ENCODE assay signal across 13 cellular contexts in genomic region chr1:198622532-198623218, GRCh38. TPM values are rescaled to one million over a fixed set of nuclear protein-coding genes. Genes with fewer than 3 reads are reported as not detected.
DNase-seq lines count a peak whose midpoint lies in the region; ATAC-seq and TF ChIP-seq lines count a peak whose summit lies in the region.
"Had no signal": no experiment of that assay in that cellular context is flagged by ENCODE, and none has a peak within 500 bp of the region (broad histone marks: within the 10 kb centered on the region; RNA-seq: fewer than 3 reads in every experiment).

No MANE protein-coding gene starts in this region.

- TF ChIP-seq EP300 in SK-N-SH (IDR thresholded peaks at IDR 0.05; ENCODE audit: borderline replicate concordance in 1 of 2, low read depth in 1 of 2, low read length in 1 of 2) = no peak

- peak overlapping the region; percentile 99 to 100 for H3K27ac Mint-ChIP-seq in natural killer cell treated with Interleukin-12 subunit alpha and Interleukin-12 subunit beta and Interleukin-15 and Interleukin-18, amount 100 ng/mL, for 72 hours

- no peaks in the 10 kb centered on the region for H3K27me3 ChIP-seq in SK-N-SH (ENCODE audit: insufficient read depth)
- H3K27me3 ChIP-seq in Loucy (ENCODE audit: insufficient read depth, low read length, poor library complexity, severe bottlenecking) = no peaks in the 10 kb centered on the region

- no peak for TF ChIP-seq RAD21 in SK-N-SH (IDR thresholded peaks at IDR 0.05; ENCODE audit: low read length)

- no peaks in the 10 kb centered on the region for H3K27me3 Mint-ChIP-seq in natural killer cell treated with Interleukin-12 subunit alpha and Interleukin-12 subunit beta and Interleukin-15 and Interleukin-18, amount 100 ng/mL, for 72 hours

- POLR2A ChIA-PET in SK-N-SH (lab: Yijun Ruan, JAX) = no interaction called here

- no peak overlapping the region for H3K4me2 ChIP-seq in SK-N-SH
- H3K4me2 ChIP-seq in Loucy (ENCODE audit: low read depth, low read length, poor library complexity, severe bottlenecking) = peak overlapping the region; percentile 87

- TF ChIP-seq CTCF in SK-N-SH (IDR thresholded peaks at IDR 0.05) (no peak), Loucy (conservative IDR thresholded peaks at IDR 0.05; ENCODE audit: low read length) (no peak)

- no peak for DNase-seq in SK-N-SH
- no peak for DNase-seq in natural killer cell treated with Interleukin-12 subunit alpha and Interleukin-12 subunit beta and Interleukin-15 and Interleukin-18, amount 100 ng/mL, for 72 hours (ENCODE audit: low spot score)
- no peak for DNase-seq in mesenteric fat pad (ENCODE audit: low spot score)
- DNase-seq in OCI-M1 (lab: John Stamatoyannopoulos, UW) = no peak
- DNase-seq in NCI-H2029 treated with DMSO at 0.1 percent for 48 hours (lab: John Stamatoyannopoulos, UW) = no peak
- DNase-seq: 8988T; midbrain; stimulated activated CD4-positive, alpha-beta T cell treated with anti-CD3 and anti-CD28 coated beads, Interleukin-12 subunit alpha, Interleukin-12 subunit beta, amount 100 ng/mL, for 4 hours had no signal

- H4K20me1 ChIP-seq in SK-N-SH (ENCODE audit: insufficient read depth) (no peaks in the 10 kb centered on the region), Loucy (ENCODE audit: insufficient read depth, low read length, poor library complexity, severe bottlenecking) (no peaks in the 10 kb centered on the region)

- no peak overlapping the region for H3K4me3 ChIP-seq in SK-N-SH (ENCODE audit: low read depth in 2 of 2, low read length in 1 of 2)
- peak overlapping the region; percentile 66 for H3K4me3 ChIP-seq in Loucy (ENCODE audit: low read length, poor library complexity, severe bottlenecking)
- H3K4me3 ChIP-seq: thoracic aorta had no signal

- no peaks in the 10 kb centered on the region for H3K36me3 Mint-ChIP-seq in natural killer cell treated with Interleukin-12 subunit alpha and Interleukin-12 subunit beta and Interleukin-15 and Interleukin-18, amount 100 ng/mL, for 72 hours

- H3K36me3 ChIP-seq in SK-N-SH (replicated peaks in 1 of 2; ENCODE audit: control insufficient read depth in 1 of 2, insufficient read depth in 2 of 2, low read length in 1 of 2) = no peaks in the 10 kb centered on the region
- H3K36me3 ChIP-seq in Loucy (ENCODE audit: insufficient read depth, low read length) = no peaks in the 10 kb centered on the region
- H3K36me3 ChIP-seq: thoracic aorta had no signal

- ATAC-seq in SK-N-SH treated with all-trans-retinoic acid at 6 μM for 48 hours (no peak), HG02588 (IDR thresholded peaks at IDR 0.05; ENCODE audit: unreplicated experiment) (peak; percentile 30)
- no peak for ATAC-seq in natural killer cell treated with Interleukin-12 subunit alpha and Interleukin-12 subunit beta and Interleukin-15 and Interleukin-18, amount 100 ng/mL, for 72 hours
- ATAC-seq: Panc1 had no signal

- H3K9ac ChIP-seq in SK-N-SH = no peak overlapping the region
- H3K9ac ChIP-seq in Loucy (ENCODE audit: low read depth, low read length, poor library complexity, severe bottlenecking) = peak overlapping the region; percentile 78

- H3K9me2 ChIP-seq in SK-N-SH (no peaks in the 10 kb centered on the region), Loucy (replicated peaks; ENCODE audit: low read depth, low read length) (no peaks in the 10 kb centered on the region)

- peak overlapping the region; percentile 97 for H3K4me3 Mint-ChIP-seq in natural killer cell treated with Interleukin-12 subunit alpha and Interleukin-12 subunit beta and Interleukin-15 and Interleukin-18, amount 100 ng/mL, for 72 hours

- H2AFZ ChIP-seq in SK-N-SH (ENCODE audit: low read depth) = no peak overlapping the region
- no peak overlapping the region for H2AFZ ChIP-seq in Loucy (ENCODE audit: low read length)

- no peak overlapping the region for H3K27ac ChIP-seq in SK-N-SH (ENCODE audit: low read depth in 2 of 2, low read length in 1 of 2)
- H3K27ac ChIP-seq: thoracic aorta had no signal

- no peaks in the 10 kb centered on the region; a peak in 1 of 4 replicates for H3K4me1 ChIP-seq in SK-N-SH (ENCODE audit: control insufficient read depth in 1 of 2, insufficient read depth in 2 of 2, low read depth in 1 of 2, low read length in 1 of 2)
- peaks cover 81% of the 10 kb centered on the region for H3K4me1 ChIP-seq in Loucy (ENCODE audit: insufficient read depth, low read length, poor library complexity, severe bottlenecking)

- H3K79me2 ChIP-seq in SK-N-SH (ENCODE audit: insufficient read depth) (no peaks in the 10 kb centered on the region), Loucy (ENCODE audit: insufficient read depth, low read length) (peaks cover 30% of the 10 kb centered on the region)

- H3K9me3 ChIP-seq in SK-N-SH (no peaks in the 10 kb centered on the region), Loucy (ENCODE audit: insufficient read depth, low read depth, low read length) (no peaks in the 10 kb centered on the region)
- H3K9me3 ChIP-seq: thoracic aorta had no signal

- WGBS in SK-N-SH (ENCODE audit: low lambda C conversion rate) = 61% methylated on average over 2 of the region's 2 CpGs

- H3F3A ChIP-seq in SK-N-SH (replicated peaks; ENCODE audit: insufficient read depth) (peaks cover 2% of the 10 kb centered on the region), Loucy (ENCODE audit: low read depth) (peaks cover 21% of the 10 kb centered on the region)

- peaks cover 9% of the 10 kb centered on the region for H3K9me3 Mint-ChIP-seq in natural killer cell treated with Interleukin-12 subunit alpha and Interleukin-12 subunit beta and Interleukin-15 and Interleukin-18, amount 100 ng/mL, for 72 hours

- CTCF ChIA-PET in SK-N-SH (lab: Yijun Ruan, JAX) = no interaction called here

- H3K4me1 Mint-ChIP-seq in natural killer cell treated with Interleukin-12 subunit alpha and Interleukin-12 subunit beta and Interleukin-15 and Interleukin-18, amount 100 ng/mL, for 72 hours (ENCODE audit: low read depth in 2 of 2) = peaks cover 69 to 89% of the 10 kb centered on the region in 2 donors

TF ChIP-seq in SK-N-SH treated with all-trans-retinoic acid at 6 μM for 48 hours, 23 proteins besides CTCF, POLR2A, EP300 and RAD21:
- TF ChIP-seq SNAI2 (CRISPR knock-in tag; IDR thresholded peaks at IDR 0.05) = no peak
- TF ChIP-seq ZC3H10 (CRISPR knock-in tag; IDR thresholded peaks at IDR 0.05) = 0 out of 2 replicates have a peak, but pooled peaks have one; percentile 32
- TF ChIP-seq GLIS3 (CRISPR knock-in tag; IDR thresholded peaks at IDR 0.05) = no peak
- TF ChIP-seq TOX (CRISPR knock-in tag; IDR thresholded peaks at IDR 0.05; ENCODE audit: borderline replicate concordance) = 0 out of 2 replicates have a peak, but pooled peaks have one; percentile 9
- TF ChIP-seq TCF4 (CRISPR knock-in tag; IDR thresholded peaks at IDR 0.05; ENCODE audit: borderline replicate concordance) = no peak

TF ChIP-seq in SK-N-SH, 30 proteins besides CTCF, POLR2A, EP300 and RAD21 (continues in another document):
- TF ChIP-seq GABPA (IDR thresholded peaks at IDR 0.05; ENCODE audit: low read depth) (no peak), POLR2AphosphoS5 (IDR thresholded peaks at IDR 0.05; ENCODE audit: low read depth, low read length) (no peak), TAF1 (IDR thresholded peaks at IDR 0.05; ENCODE audit: borderline replicate concordance, low read depth, low read length) (no peak), FOXM1 (IDR thresholded peaks at IDR 0.05; ENCODE audit: low read depth) (no peak), ZBTB33 (IDR thresholded peaks at IDR 0.05; ENCODE audit: borderline replicate concordance, low read depth) (no peak), RXRA (IDR thresholded peaks at IDR 0.05; ENCODE audit: borderline replicate concordance, low read depth) (no peak), GATA2 (CRISPR knock-in tag; IDR thresholded peaks at IDR 0.05) (no peak), RFX5 (IDR thresholded peaks at IDR 0.05; ENCODE audit: low read length) (no peak), EZH2phosphoT487 (IDR thresholded peaks at IDR 0.05; ENCODE audit: borderline replicate concordance, low read depth) (no peak), RCOR1 (IDR thresholded peaks at IDR 0.05; ENCODE audit: low read length) (no peak), MEF2A (IDR thresholded peaks at IDR 0.05; ENCODE audit: borderline replicate concordance, low read depth) (no peak), NRF1 (IDR thresholded peaks at IDR 0.05; ENCODE audit: low read depth, low read length) (no peak), TCF12 (IDR thresholded peaks at IDR 0.05) (no peak)
- TF ChIP-seq, protein P1, sequence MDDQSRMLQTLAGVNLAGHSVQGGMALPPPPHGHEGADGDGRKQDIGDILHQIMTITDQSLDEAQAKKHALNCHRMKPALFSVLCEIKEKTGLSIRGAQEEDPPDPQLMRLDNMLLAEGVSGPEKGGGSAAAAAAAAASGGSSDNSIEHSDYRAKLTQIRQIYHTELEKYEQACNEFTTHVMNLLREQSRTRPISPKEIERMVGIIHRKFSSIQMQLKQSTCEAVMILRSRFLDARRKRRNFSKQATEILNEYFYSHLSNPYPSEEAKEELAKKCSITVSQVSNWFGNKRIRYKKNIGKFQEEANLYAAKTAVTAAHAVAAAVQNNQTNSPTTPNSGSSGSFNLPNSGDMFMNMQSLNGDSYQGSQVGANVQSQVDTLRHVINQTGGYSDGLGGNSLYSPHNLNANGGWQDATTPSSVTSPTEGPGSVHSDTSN (IDR thresholded peaks at IDR 0.05) = no peak

RNA-seq across cellular contexts. Expression of gene PTPRC, which starts 16.2 kb away (rescaled TPM):
- 0.03 and 0.11 TPM in 2 replicates for polyA plus RNA-seq in SK-N-SH (2012; rRNA removed)
- polyA plus RNA-seq in SK-N-SH (2012; cell fraction: cytosol; rRNA removed) = 0.05 and 0.06 TPM in 2 replicates
- 0.10 TPM in 1 of 2 replicates, not detected in the other for polyA plus RNA-seq in SK-N-SH (2012; cell fraction: nucleus; rRNA removed)
- 100 to 1,000 TPM; 334 to 761 TPM for total RNA-seq in natural killer cell treated with Interleukin-12 subunit alpha and Interleukin-12 subunit beta and Interleukin-15 and Interleukin-18, amount 100 ng/mL, for 72 hours
- 65.8 TPM for total RNA-seq in mesenteric fat pad
